1 cellular context compared by ENCODE assay signal in genomic region chr13:50277127-50277526, GRCh38.
TF ChIP-seq lines count a peak whose summit lies in the region.

No MANE protein-coding gene starts in this region.

TF ChIP-seq in GM23338, 12 proteins besides CTCF, POLR2A, EP300 and RAD21 (continued from another document):
- TF ChIP-seq, protein P1, sequence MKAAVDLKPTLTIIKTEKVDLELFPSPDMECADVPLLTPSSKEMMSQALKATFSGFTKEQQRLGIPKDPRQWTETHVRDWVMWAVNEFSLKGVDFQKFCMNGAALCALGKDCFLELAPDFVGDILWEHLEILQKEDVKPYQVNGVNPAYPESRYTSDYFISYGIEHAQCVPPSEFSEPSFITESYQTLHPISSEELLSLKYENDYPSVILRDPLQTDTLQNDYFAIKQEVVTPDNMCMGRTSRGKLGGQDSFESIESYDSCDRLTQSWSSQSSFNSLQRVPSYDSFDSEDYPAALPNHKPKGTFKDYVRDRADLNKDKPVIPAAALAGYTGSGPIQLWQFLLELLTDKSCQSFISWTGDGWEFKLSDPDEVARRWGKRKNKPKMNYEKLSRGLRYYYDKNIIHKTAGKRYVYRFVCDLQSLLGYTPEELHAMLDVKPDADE (IDR thresholded peaks at IDR 0.05): no peak
